ENCODE assay signal across 16 cellular contexts in genomic region chr11:91850533-91851305, GRCh38.
"Had no signal": no experiment of that assay in that cellular context is flagged by ENCODE, and none has a peak within 500 bp of the region (broad histone marks: within the 10 kb centered on the region; RNA-seq: fewer than 3 reads in every experiment).

No MANE protein-coding gene starts in this region.

- H3K36me3 ChIP-seq: ascending aorta, left lung, sigmoid colon, stomach, upper lobe of right lung had no signal

- DNase-seq: activated naive CD4-positive, alpha-beta T cell treated with Interleukin-2 at 50 U/mL for 16 hours; activated T-cell treated with anti-CD3 and anti-CD28 coated beads for 4 hours; erythroblast; left lung; mammary epithelial cell; sigmoid colon; stimulated activated CD4-positive, alpha-beta T cell treated with anti-CD3 and anti-CD28 coated beads, Interleukin-2, amount 100 ng/mL, for 24 hours; stomach; SW 1271; testis; upper lobe of right lung had no signal

- FAIRE-seq: bronchial epithelial cell, keratinocyte had no signal

- H3K4me1 ChIP-seq: ascending aorta, left lung, sigmoid colon, testis, upper lobe of right lung had no signal

- H3K9me3 ChIP-seq: ascending aorta, left lung, sigmoid colon, stomach, testis, upper lobe of right lung had no signal

- H3K9me3 Mint-ChIP-seq: nephron had no signal

- H3K4me3 ChIP-seq: ascending aorta, hepatocyte, left lung, sigmoid colon, stomach, testis, upper lobe of right lung had no signal

- H3K27ac ChIP-seq: ascending aorta, hepatocyte, left lung, sigmoid colon, stomach, testis, upper lobe of right lung had no signal

- H3K4me3 Mint-ChIP-seq: nephron had no signal

- ATAC-seq: left lung, upper lobe of right lung had no signal

- H3K27me3 ChIP-seq: ascending aorta, hepatocyte, left lung, sigmoid colon, stomach, testis, upper lobe of right lung had no signal
